Comparison of ENCODE assay signal across 10 cellular contexts in genomic region chr1:83500987-83501591, GRCh38.
DNase-seq lines count a peak whose midpoint lies in the region; ATAC-seq and TF ChIP-seq lines count a peak whose summit lies in the region.
"Had no signal": no experiment of that assay in that cellular context is flagged by ENCODE, and none has a peak within 500 bp of the region (broad histone marks: within the 10 kb centered on the region; RNA-seq: fewer than 3 reads in every experiment).

No MANE protein-coding gene starts in this region.

- no peaks in the 10 kb centered on the region for H3K9me3 ChIP-seq in WERI-Rb-1 (ENCODE audit: severe bottlenecking)
- H3K9me3 ChIP-seq: esophagus squamous epithelium, MG63 had no signal

- peak; percentile 85 to 87 for ATAC-seq in activated CD4-positive, CD25-positive, alpha-beta regulatory T cell treated with anti-CD3 and anti-CD28 coated beads, Interleukin-2, amount 50 U/mL, for 24 hours
- ATAC-seq in GM21619 (IDR thresholded peaks at IDR 0.05; ENCODE audit: unreplicated experiment) (peak; percentile 93), HG03354 (IDR thresholded peaks at IDR 0.05; ENCODE audit: poor library complexity, severe bottlenecking, unreplicated experiment) (peak; percentile 93)

- TF ChIP-seq CTCF in WERI-Rb-1 (IDR thresholded peaks at IDR 0.05; ENCODE audit: low read depth, low read length): no peak

- H3K36me3 ChIP-seq in WERI-Rb-1: no peaks in the 10 kb centered on the region
- H3K36me3 ChIP-seq: esophagus squamous epithelium, MG63 had no signal

- H3K4me3 ChIP-seq in WERI-Rb-1 (ENCODE audit: low read depth, low read length): no peak overlapping the region
- H3K4me3 ChIP-seq: esophagus squamous epithelium, MG63 had no signal

- no peak overlapping the region for H3K27ac ChIP-seq in WERI-Rb-1
- H3K27ac ChIP-seq: esophagus squamous epithelium had no signal

- H3K27me3 ChIP-seq in WERI-Rb-1 (ENCODE audit: insufficient read depth, low read depth, severe bottlenecking): no peaks in the 10 kb centered on the region
- H3K27me3 ChIP-seq: esophagus squamous epithelium, MG63 had no signal

- no peak for DNase-seq in activated CD4-positive, CD25-positive, alpha-beta regulatory T cell treated with anti-CD3 and anti-CD28 coated beads, Interleukin-2, amount 50 U/mL, for 72 hours
- DNase-seq in mucosa of gallbladder (ENCODE audit: low spot score) (peak; percentile 20), WERI-Rb-1 (no peak), NCI-H226 (no peak), GOT3 (lab: John Stamatoyannopoulos, UW) (no peak)
- DNase-seq: esophagus squamous epithelium, MG63 had no signal
